Comparison of ENCODE assay signal across 13 cellular contexts in genomic region chr9:82810902-82811301, GRCh38.
DNase-seq lines count a peak whose midpoint lies in the region; TF ChIP-seq lines count a peak whose summit lies in the region.
"Had no signal": no experiment of that assay in that cellular context is flagged by ENCODE, and none has a peak within 500 bp of the region (broad histone marks: within the 10 kb centered on the region; RNA-seq: fewer than 3 reads in every experiment).

No MANE protein-coding gene starts in this region.

- no peaks in the 10 kb centered on the region for H3K36me3 Mint-ChIP-seq in chondrocyte (ENCODE audit: low read depth)
- H3K36me3 Mint-ChIP-seq: activated naive CD4-positive, alpha-beta T cell treated with anti-CD3 and anti-CD28 coated beads, Interleukin-2, amount 10 ng/mL, durations not matched to agents 7 days and 5 days had no signal

- H3K9me3 ChIP-seq in stomach: no peaks in the 10 kb centered on the region
- H3K9me3 ChIP-seq: SJSA1 had no signal

- H3K27me3 ChIP-seq in H7 (ENCODE audit: control insufficient read depth, insufficient read depth, low read length) (no peaks in the 10 kb centered on the region), stomach (no peaks in the 10 kb centered on the region)
- H3K27me3 ChIP-seq: SJSA1 had no signal

- no peak overlapping the region for H3K27ac ChIP-seq in stomach
- H3K27ac ChIP-seq: SJSA1 had no signal

- TF ChIP-seq CTCF in NB4 (IDR thresholded peaks at IDR 0.05; ENCODE audit: low read depth, low read length) (no peak), chondrocyte (IDR thresholded peaks at IDR 0.05) (no peak), stomach (IDR thresholded peaks at IDR 0.05) (no peak)

- H3K9me3 Mint-ChIP-seq in chondrocyte (ENCODE audit: low read depth): no peaks in the 10 kb centered on the region
- H3K9me3 Mint-ChIP-seq: activated CD4-positive, alpha-beta T cell treated with anti-CD3 and anti-CD28 coated beads, Interleukin-2, amount 10 ng/mL, durations not matched to agents 24 days and 14 days; activated naive CD4-positive, alpha-beta T cell treated with anti-CD3 and anti-CD28 coated beads, Interleukin-2, amount 10 ng/mL, durations not matched to agents 7 days and 5 days; nephron; stimulated activated naive CD8-positive, alpha-beta T cell treated with anti-CD3 and anti-CD28 coated beads, Interleukin-15, Interleukin-2, amounts not matched to agents 100 ng/mL and 50 ng/mL, for 24 hours had no signal

- peaks cover 7% of the 10 kb centered on the region for H3K4me1 Mint-ChIP-seq in chondrocyte (ENCODE audit: low read depth)
- H3K4me1 Mint-ChIP-seq: activated CD4-positive, alpha-beta T cell treated with anti-CD3 and anti-CD28 coated beads, Interleukin-2, amount 10 ng/mL, durations not matched to agents 24 days and 14 days; activated naive CD4-positive, alpha-beta T cell treated with anti-CD3 and anti-CD28 coated beads, Interleukin-2, amount 10 ng/mL, durations not matched to agents 7 days and 5 days; nephron had no signal

- no peak overlapping the region for H3K4me3 ChIP-seq in NB4 (ENCODE audit: low read depth, low read length)
- no peak overlapping the region for H3K4me3 ChIP-seq in H7 (ENCODE audit: insufficient read depth, low read depth, low read length)
- H3K4me3 ChIP-seq in stomach: no peak overlapping the region
- H3K4me3 ChIP-seq: SJSA1 had no signal

- no peaks in the 10 kb centered on the region for H3K4me1 ChIP-seq in stomach
- H3K4me1 ChIP-seq: SJSA1 had no signal

- H3K4me3 Mint-ChIP-seq in chondrocyte (ENCODE audit: unreplicated experiment): no peak overlapping the region
- H3K4me3 Mint-ChIP-seq: activated CD4-positive, alpha-beta T cell treated with anti-CD3 and anti-CD28 coated beads, Interleukin-2, amount 10 ng/mL, durations not matched to agents 24 days and 14 days; activated naive CD4-positive, alpha-beta T cell treated with anti-CD3 and anti-CD28 coated beads, Interleukin-2, amount 10 ng/mL, durations not matched to agents 7 days and 5 days; nephron; stimulated activated naive CD8-positive, alpha-beta T cell treated with anti-CD3 and anti-CD28 coated beads, Interleukin-15, Interleukin-2, amounts not matched to agents 100 ng/mL and 50 ng/mL, for 24 hours had no signal

- TF ChIP-seq POLR2A in NB4 (IDR thresholded peaks at IDR 0.05; ENCODE audit: extremely low read depth, insufficient read length) (no peak), stomach (IDR thresholded peaks at IDR 0.05) (no peak)

- DNase-seq in H4 (ENCODE audit: low spot score) (peak; percentile 81), NB4 (ENCODE audit: low read depth) (peak; percentile 54), chondrocyte (ENCODE audit: low spot score) (no peak), non-pigmented ciliary epithelial cell (ENCODE audit: low read depth) (peak; percentile 71), NCI-H82 treated with DMSO at 0.1 percent for 48 hours (lab: John Stamatoyannopoulos, UW; ENCODE audit: unreplicated experiment) (no peak), H7 (no peak), stomach (no peak)
- DNase-seq: activated CD4-positive, alpha-beta T cell treated with anti-CD3 and anti-CD28 coated beads, Interleukin-2, amount 10 ng/mL, durations not matched to agents 24 days and 14 days; activated naive CD4-positive, alpha-beta T cell treated with anti-CD3 and anti-CD28 coated beads, Interleukin-2, amount 10 ng/mL, durations not matched to agents 7 days and 5 days; NCI-H187 treated with DMSO at 0.1 percent for 48 hours had no signal

- TF ChIP-seq EP300 in stomach (IDR thresholded peaks at IDR 0.05): no peak

- H3K27ac Mint-ChIP-seq in chondrocyte (ENCODE audit: unreplicated experiment): peak overlapping the region; percentile 32
- H3K27ac Mint-ChIP-seq: activated CD4-positive, alpha-beta T cell treated with anti-CD3 and anti-CD28 coated beads, Interleukin-2, amount 10 ng/mL, durations not matched to agents 24 days and 14 days; activated naive CD4-positive, alpha-beta T cell treated with anti-CD3 and anti-CD28 coated beads, Interleukin-2, amount 10 ng/mL, durations not matched to agents 7 days and 5 days; nephron; stimulated activated naive CD8-positive, alpha-beta T cell treated with anti-CD3 and anti-CD28 coated beads, Interleukin-15, Interleukin-2, amounts not matched to agents 100 ng/mL and 50 ng/mL, for 24 hours had no signal

- no peaks in the 10 kb centered on the region for H3K27me3 Mint-ChIP-seq in chondrocyte (ENCODE audit: low read depth)
- H3K27me3 Mint-ChIP-seq: activated CD4-positive, alpha-beta T cell treated with anti-CD3 and anti-CD28 coated beads, Interleukin-2, amount 10 ng/mL, durations not matched to agents 24 days and 14 days; activated naive CD4-positive, alpha-beta T cell treated with anti-CD3 and anti-CD28 coated beads, Interleukin-2, amount 10 ng/mL, durations not matched to agents 7 days and 5 days; stimulated activated naive CD8-positive, alpha-beta T cell treated with anti-CD3 and anti-CD28 coated beads, Interleukin-15, Interleukin-2, amounts not matched to agents 100 ng/mL and 50 ng/mL, for 24 hours had no signal

- 28 to 65% (median 50%) methylated on average over 1 of the region's 1 CpG for WGBS in stomach, 5 donors

- intact Hi-C loops in stomach (cut with DNase I; ENCODE audit: low total_unique reads): no loop called here

- H3K36me3 ChIP-seq in H7 (replicated peaks; ENCODE audit: control insufficient read depth, insufficient read depth, low read length) (no peaks in the 10 kb centered on the region), stomach (no peaks in the 10 kb centered on the region)
- H3K36me3 ChIP-seq: SJSA1 had no signal

Comparison
In these comparisons a context has a peak if more than half of its experiments do, and no peak if none do; other contexts are left out.
1. DNase-seq: peak in H4 (single experiment), NB4 (single experiment) and non-pigmented ciliary epithelial cell (single experiment); none in chondrocyte (single experiment), NCI-H82 treated with DMSO at 0.1 percent for 48 hours (single experiment), H7 (single experiment) and stomach (single experiment).